Comparison of ENCODE assay signal across 8 cellular contexts in the genomic region with DNA sequence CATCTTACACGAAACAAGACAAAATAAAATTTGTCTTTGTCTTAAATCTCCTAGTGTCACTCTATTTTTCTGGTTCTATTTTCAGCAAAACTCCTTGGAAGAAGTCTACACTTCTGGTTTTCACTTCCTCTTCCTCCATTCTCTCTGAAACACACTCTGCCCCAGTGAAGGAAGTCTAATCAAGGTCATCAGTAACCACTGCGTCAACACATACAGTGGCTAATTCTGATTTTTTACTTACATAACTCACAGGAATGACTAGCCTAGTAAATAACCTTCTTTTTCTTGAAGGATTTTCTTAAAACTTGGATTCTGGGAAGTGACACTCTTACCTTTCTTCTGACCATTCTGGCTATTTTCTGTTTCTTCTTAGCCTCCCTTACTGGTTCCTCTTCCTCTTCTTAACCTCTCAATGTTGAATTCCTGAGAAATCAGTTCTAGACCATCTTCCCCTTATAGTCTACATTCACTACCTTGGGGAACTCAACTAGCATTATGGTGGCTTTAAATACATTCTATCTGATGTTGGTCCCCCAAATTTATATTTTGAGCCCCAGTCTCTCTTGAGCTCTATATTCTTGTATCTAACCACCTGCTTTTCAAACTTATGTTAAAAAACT. TPM values are rescaled to one million over a fixed set of nuclear protein-coding genes. Genes with fewer than 3 reads are reported as not detected.
A peak's percentile ranks its signal among the peaks of the same experiment; 100 is the strongest.
DNase-seq lines count a peak whose midpoint lies in the region; ATAC-seq and TF ChIP-seq lines count a peak whose summit lies in the region.

No MANE protein-coding gene starts in this region.

- H3K27me3 Mint-ChIP-seq in chondrocyte (ENCODE audit: low read depth), result no peaks in the 10 kb centered on the region

- DNase-seq in hepatocyte (ENCODE audit: low spot score), result no peak
- DNase-seq in chondrocyte (ENCODE audit: low spot score), result no peak
- no peak for DNase-seq in head of caudate nucleus
- no peak for DNase-seq in AG08395 (ENCODE audit: low spot score)
- DNase-seq in kidney tubule cell (ENCODE audit: low spot score), result no peak

- H3K4me1 ChIP-seq in hepatocyte (ENCODE audit: insufficient read depth), result no peaks in the 10 kb centered on the region

- H3K27ac ChIP-seq in hepatocyte, result peak overlapping the region; percentile 43

- no peak overlapping the region for H3K4me2 ChIP-seq in hepatocyte

- no peak overlapping the region for H3K27ac Mint-ChIP-seq in chondrocyte (ENCODE audit: unreplicated experiment)

- no peaks in the 10 kb centered on the region for H3K27me3 ChIP-seq in hepatocyte

- intact Hi-C loops in head of caudate nucleus (cut with DNase I), result no loop called here

- TF ChIP-seq CTCF in hepatocyte (IDR thresholded peaks at IDR 0.05; ENCODE audit: poor library complexity), result no peak
- TF ChIP-seq CTCF in chondrocyte (IDR thresholded peaks at IDR 0.05), result no peak

- no peak overlapping the region for H3K4me3 Mint-ChIP-seq in chondrocyte (ENCODE audit: unreplicated experiment)

- no peak overlapping the region for H2AFZ ChIP-seq in hepatocyte

- H4K20me1 ChIP-seq in hepatocyte (ENCODE audit: insufficient read depth, poor library complexity, severe bottlenecking), result no peaks in the 10 kb centered on the region

- no peaks in the 10 kb centered on the region for H3K9me3 ChIP-seq in hepatocyte (ENCODE audit: low read depth)

- H3K79me2 ChIP-seq in hepatocyte, result no peaks in the 10 kb centered on the region

- WGBS in hepatocyte (ENCODE audit: low lambda C conversion rate, missing lambda C conversion rate), result 93% methylated on average over 2 of the region's 2 CpGs

- H3K9me2 ChIP-seq in hepatocyte (replicated peaks; ENCODE audit: insufficient read depth), result no peaks in the 10 kb centered on the region

- no peak overlapping the region for H3K4me3 ChIP-seq in hepatocyte

- ATAC-seq in GM18499 (IDR thresholded peaks at IDR 0.05; ENCODE audit: insufficient read depth, unreplicated experiment) (peak; percentile 67), GM21447 (IDR thresholded peaks at IDR 0.05; ENCODE audit: unreplicated experiment) (peak; percentile 98), HG03460 (IDR thresholded peaks at IDR 0.05; ENCODE audit: unreplicated experiment) (peak; percentile 89)

- no peaks in the 10 kb centered on the region for H3K9me3 Mint-ChIP-seq in chondrocyte (ENCODE audit: low read depth)

- H3K36me3 Mint-ChIP-seq in chondrocyte (ENCODE audit: low read depth), result no peaks in the 10 kb centered on the region

- H3K36me3 ChIP-seq in hepatocyte (replicated peaks; ENCODE audit: insufficient read depth, low read depth), result no peaks in the 10 kb centered on the region

- H3K4me1 Mint-ChIP-seq in chondrocyte (ENCODE audit: low read depth), result no peaks in the 10 kb centered on the region

RNA-seq across cellular contexts. Expression of a gene that starts 37.5 kb away (rescaled TPM):
- total RNA-seq in hepatocyte (102 and 103 TPM in 2 replicates), chondrocyte (29.5 to 42.0 TPM (median 32.2 TPM) in 3 replicates)
- 75.8 and 92.8 TPM in 2 replicates for polyA plus RNA-seq in hepatocyte
